Comparison of ENCODE assay signal across 1 cellular context in the genomic region with DNA sequence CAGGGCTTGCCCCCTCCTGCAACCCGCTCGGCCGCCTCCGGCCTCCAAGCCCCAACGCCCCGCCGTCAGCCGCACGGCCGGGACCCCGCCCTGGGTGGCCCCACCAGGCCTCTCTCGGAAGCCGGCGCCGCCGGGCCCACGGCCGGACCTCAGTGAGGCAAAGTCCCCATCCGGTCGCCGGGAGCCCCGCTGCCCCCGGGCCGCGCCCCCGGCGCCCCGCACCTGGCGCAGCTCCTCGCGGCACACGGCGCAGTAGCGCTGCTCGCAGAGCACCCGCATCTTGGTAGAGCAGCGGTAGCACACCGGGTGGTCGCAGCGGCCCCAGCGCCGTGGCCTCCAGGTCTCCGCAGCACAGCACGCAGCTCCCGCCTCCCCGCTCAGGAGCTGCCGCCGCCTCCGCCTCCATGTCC.
TF ChIP-seq lines count a peak whose summit lies in the region.

No MANE protein-coding gene starts in this region.

TF ChIP-seq in K562, 482 proteins besides CTCF, POLR2A, EP300 and RAD21 (continues in another document):
- TF ChIP-seq POLR2B (IDR thresholded peaks at IDR 0.05; ENCODE audit: low read depth, partially characterized antibody) = no peak
- no peak for TF ChIP-seq TEAD1 (CRISPR knock-in tag; IDR thresholded peaks at IDR 0.05)
- no peak for TF ChIP-seq HNRNPUL1 (IDR thresholded peaks at IDR 0.05; ENCODE audit: low read length)
- TF ChIP-seq, protein P1, sequence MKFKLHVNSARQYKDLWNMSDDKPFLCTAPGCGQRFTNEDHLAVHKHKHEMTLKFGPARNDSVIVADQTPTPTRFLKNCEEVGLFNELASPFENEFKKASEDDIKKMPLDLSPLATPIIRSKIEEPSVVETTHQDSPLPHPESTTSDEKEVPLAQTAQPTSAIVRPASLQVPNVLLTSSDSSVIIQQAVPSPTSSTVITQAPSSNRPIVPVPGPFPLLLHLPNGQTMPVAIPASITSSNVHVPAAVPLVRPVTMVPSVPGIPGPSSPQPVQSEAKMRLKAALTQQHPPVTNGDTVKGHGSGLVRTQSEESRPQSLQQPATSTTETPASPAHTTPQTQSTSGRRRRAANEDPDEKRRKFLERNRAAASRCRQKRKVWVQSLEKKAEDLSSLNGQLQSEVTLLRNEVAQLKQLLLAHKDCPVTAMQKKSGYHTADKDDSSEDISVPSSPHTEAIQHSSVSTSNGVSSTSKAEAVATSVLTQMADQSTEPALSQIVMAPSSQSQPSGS (CRISPR knock-in tag; IDR thresholded peaks at IDR 0.05) = no peak
- no peak for TF ChIP-seq CBX2 (IDR thresholded peaks at IDR 0.05; ENCODE audit: insufficient read depth, low read length, poor library complexity, severe bottlenecking)
- no peak for TF ChIP-seq GABPA (tag; conservative IDR thresholded peaks at IDR 0.05; ENCODE audit: low read depth)
- TF ChIP-seq RFX7 (CRISPR knock-in tag; IDR thresholded peaks at IDR 0.05) = no peak
- no peak for TF ChIP-seq ZNF232 (CRISPR knock-in tag; IDR thresholded peaks at IDR 0.05)
- TF ChIP-seq ZNF444 (CRISPR knock-in tag; IDR thresholded peaks at IDR 0.05) = no peak
- TF ChIP-seq DMBX1 (CRISPR knock-in tag; IDR thresholded peaks at IDR 0.05; ENCODE audit: borderline replicate concordance) = no peak
- no peak for TF ChIP-seq HMGN3 (IDR thresholded peaks at IDR 0.05; ENCODE audit: borderline replicate concordance, extremely low read depth, insufficient read length, low read depth, low read length)
- TF ChIP-seq, protein P2, sequence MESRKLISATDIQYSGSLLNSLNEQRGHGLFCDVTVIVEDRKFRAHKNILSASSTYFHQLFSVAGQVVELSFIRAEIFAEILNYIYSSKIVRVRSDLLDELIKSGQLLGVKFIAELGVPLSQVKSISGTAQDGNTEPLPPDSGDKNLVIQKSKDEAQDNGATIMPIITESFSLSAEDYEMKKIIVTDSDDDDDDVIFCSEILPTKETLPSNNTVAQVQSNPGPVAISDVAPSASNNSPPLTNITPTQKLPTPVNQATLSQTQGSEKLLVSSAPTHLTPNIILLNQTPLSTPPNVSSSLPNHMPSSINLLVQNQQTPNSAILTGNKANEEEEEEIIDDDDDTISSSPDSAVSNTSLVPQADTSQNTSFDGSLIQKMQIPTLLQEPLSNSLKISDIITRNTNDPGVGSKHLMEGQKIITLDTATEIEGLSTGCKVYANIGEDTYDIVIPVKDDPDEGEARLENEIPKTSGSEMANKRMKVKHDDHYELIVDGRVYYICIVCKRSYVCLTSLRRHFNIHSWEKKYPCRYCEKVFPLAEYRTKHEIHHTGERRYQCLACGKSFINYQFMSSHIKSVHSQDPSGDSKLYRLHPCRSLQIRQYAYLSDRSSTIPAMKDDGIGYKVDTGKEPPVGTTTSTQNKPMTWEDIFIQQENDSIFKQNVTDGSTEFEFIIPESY (CRISPR knock-in tag; IDR thresholded peaks at IDR 0.05) = no peak
- no peak for TF ChIP-seq POLR2H (tag; IDR thresholded peaks at IDR 0.05; ENCODE audit: low read depth)
- TF ChIP-seq, protein P3, sequence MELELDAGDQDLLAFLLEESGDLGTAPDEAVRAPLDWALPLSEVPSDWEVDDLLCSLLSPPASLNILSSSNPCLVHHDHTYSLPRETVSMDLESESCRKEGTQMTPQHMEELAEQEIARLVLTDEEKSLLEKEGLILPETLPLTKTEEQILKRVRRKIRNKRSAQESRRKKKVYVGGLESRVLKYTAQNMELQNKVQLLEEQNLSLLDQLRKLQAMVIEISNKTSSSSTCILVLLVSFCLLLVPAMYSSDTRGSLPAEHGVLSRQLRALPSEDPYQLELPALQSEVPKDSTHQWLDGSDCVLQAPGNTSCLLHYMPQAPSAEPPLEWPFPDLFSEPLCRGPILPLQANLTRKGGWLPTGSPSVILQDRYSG (tag; conservative IDR thresholded peaks at IDR 0.05; ENCODE audit: low read depth) = no peak
- TF ChIP-seq CSDE1 (IDR thresholded peaks at IDR 0.05) = no peak
- TF ChIP-seq TAF15 (IDR thresholded peaks at IDR 0.05; ENCODE audit: low read depth, low read length) = no peak
- TF ChIP-seq HNRNPLL (IDR thresholded peaks at IDR 0.05; ENCODE audit: low read depth, low read length, poor library complexity, severe bottlenecking) = peak; percentile 52
- no peak for TF ChIP-seq TBL1XR1 (IDR thresholded peaks at IDR 0.05; ENCODE audit: low read length in 2 of 2)
- TF ChIP-seq, protein P4, sequence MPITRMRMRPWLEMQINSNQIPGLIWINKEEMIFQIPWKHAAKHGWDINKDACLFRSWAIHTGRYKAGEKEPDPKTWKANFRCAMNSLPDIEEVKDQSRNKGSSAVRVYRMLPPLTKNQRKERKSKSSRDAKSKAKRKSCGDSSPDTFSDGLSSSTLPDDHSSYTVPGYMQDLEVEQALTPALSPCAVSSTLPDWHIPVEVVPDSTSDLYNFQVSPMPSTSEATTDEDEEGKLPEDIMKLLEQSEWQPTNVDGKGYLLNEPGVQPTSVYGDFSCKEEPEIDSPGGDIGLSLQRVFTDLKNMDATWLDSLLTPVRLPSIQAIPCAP (CRISPR knock-in tag; IDR thresholded peaks at IDR 0.05; ENCODE audit: borderline replicate concordance) = no peak
- no peak for TF ChIP-seq PRMT5 (CRISPR knock-in tag; IDR thresholded peaks at IDR 0.05)
- 0 out of 2 replicates have a peak, but pooled peaks have one; percentile 25 for TF ChIP-seq ZNF282 (CRISPR knock-in tag; IDR thresholded peaks at IDR 0.05)
- no peak for TF ChIP-seq MCM2 (IDR thresholded peaks at IDR 0.05; ENCODE audit: low read depth)
- TF ChIP-seq ZNF57 (CRISPR knock-in tag; IDR thresholded peaks at IDR 0.05) = no peak
- TF ChIP-seq DDX20 (tag; IDR thresholded peaks at IDR 0.05; ENCODE audit: low read depth) = no peak
- TF ChIP-seq THRAP3 (IDR thresholded peaks at IDR 0.05; ENCODE audit: borderline replicate concordance) = no peak
- no peak for TF ChIP-seq HDAC2 (IDR thresholded peaks at IDR 0.05)
- no peak for TF ChIP-seq ZNF584 (CRISPR knock-in tag; IDR thresholded peaks at IDR 0.05; ENCODE audit: low read depth)
- peak; percentile 45; the same call in 1 of the 2 replicates for TF ChIP-seq TGIF2 (CRISPR knock-in tag; IDR thresholded peaks at IDR 0.05)
- TF ChIP-seq, protein P5, sequence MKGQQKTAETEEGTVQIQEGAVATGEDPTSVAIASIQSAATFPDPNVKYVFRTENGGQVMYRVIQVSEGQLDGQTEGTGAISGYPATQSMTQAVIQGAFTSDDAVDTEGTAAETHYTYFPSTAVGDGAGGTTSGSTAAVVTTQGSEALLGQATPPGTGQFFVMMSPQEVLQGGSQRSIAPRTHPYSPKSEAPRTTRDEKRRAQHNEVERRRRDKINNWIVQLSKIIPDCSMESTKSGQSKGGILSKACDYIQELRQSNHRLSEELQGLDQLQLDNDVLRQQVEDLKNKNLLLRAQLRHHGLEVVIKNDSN (CRISPR knock-in tag; IDR thresholded peaks at IDR 0.05) = no peak
- TF ChIP-seq ZNF197 (CRISPR knock-in tag; IDR thresholded peaks at IDR 0.05; ENCODE audit: low read depth) = no peak
- TF ChIP-seq, protein P6, sequence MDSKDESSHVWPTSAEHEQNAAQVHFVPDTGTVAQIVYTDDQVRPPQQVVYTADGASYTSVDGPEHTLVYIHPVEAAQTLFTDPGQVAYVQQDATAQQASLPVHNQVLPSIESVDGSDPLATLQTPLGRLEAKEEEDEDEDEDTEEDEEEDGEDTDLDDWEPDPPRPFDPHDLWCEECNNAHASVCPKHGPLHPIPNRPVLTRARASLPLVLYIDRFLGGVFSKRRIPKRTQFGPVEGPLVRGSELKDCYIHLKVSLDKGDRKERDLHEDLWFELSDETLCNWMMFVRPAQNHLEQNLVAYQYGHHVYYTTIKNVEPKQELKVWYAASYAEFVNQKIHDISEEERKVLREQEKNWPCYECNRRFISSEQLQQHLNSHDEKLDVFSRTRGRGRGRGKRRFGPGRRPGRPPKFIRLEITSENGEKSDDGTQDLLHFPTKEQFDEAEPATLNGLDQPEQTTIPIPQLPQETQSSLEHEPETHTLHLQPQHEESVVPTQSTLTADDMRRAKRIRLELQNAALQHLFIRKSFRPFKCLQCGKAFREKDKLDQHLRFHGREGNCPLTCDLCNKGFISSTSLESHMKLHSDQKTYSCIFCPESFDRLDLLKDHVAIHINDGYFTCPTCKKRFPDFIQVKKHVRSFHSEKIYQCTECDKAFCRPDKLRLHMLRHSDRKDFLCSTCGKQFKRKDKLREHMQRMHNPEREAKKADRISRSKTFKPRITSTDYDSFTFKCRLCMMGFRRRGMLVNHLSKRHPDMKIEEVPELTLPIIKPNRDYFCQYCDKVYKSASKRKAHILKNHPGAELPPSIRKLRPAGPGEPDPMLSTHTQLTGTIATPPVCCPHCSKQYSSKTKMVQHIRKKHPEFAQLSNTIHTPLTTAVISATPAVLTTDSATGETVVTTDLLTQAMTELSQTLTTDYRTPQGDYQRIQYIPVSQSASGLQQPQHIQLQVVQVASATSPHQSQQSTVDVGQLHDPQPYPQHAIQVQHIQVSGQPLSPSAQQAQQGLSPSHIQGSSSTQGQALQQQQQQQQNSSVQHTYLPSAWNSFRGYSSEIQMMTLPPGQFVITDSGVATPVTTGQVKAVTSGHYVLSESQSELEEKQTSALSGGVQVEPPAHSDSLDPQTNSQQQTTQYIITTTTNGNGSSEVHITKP (IDR thresholded peaks at IDR 0.05; ENCODE audit: partially characterized antibody) = no peak
- TF ChIP-seq PHF8 (IDR thresholded peaks at IDR 0.05; ENCODE audit: borderline replicate concordance, low read length) = peak; percentile 67; the same call in 1 of the 2 replicates
- TF ChIP-seq KAT7 (CRISPR knock-in tag; IDR thresholded peaks at IDR 0.05; ENCODE audit: borderline replicate concordance) = 0 out of 2 replicates have a peak, but pooled peaks have one; percentile 34
- TF ChIP-seq, protein P7, sequence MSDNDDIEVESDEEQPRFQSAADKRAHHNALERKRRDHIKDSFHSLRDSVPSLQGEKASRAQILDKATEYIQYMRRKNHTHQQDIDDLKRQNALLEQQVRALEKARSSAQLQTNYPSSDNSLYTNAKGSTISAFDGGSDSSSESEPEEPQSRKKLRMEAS (CRISPR knock-in tag; IDR thresholded peaks at IDR 0.05) = no peak
- TF ChIP-seq, protein P8, sequence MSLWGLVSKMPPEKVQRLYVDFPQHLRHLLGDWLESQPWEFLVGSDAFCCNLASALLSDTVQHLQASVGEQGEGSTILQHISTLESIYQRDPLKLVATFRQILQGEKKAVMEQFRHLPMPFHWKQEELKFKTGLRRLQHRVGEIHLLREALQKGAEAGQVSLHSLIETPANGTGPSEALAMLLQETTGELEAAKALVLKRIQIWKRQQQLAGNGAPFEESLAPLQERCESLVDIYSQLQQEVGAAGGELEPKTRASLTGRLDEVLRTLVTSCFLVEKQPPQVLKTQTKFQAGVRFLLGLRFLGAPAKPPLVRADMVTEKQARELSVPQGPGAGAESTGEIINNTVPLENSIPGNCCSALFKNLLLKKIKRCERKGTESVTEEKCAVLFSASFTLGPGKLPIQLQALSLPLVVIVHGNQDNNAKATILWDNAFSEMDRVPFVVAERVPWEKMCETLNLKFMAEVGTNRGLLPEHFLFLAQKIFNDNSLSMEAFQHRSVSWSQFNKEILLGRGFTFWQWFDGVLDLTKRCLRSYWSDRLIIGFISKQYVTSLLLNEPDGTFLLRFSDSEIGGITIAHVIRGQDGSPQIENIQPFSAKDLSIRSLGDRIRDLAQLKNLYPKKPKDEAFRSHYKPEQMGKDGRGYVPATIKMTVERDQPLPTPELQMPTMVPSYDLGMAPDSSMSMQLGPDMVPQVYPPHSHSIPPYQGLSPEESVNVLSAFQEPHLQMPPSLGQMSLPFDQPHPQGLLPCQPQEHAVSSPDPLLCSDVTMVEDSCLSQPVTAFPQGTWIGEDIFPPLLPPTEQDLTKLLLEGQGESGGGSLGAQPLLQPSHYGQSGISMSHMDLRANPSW (CRISPR knock-in tag; IDR thresholded peaks at IDR 0.05) = no peak
- TF ChIP-seq, protein P9, sequence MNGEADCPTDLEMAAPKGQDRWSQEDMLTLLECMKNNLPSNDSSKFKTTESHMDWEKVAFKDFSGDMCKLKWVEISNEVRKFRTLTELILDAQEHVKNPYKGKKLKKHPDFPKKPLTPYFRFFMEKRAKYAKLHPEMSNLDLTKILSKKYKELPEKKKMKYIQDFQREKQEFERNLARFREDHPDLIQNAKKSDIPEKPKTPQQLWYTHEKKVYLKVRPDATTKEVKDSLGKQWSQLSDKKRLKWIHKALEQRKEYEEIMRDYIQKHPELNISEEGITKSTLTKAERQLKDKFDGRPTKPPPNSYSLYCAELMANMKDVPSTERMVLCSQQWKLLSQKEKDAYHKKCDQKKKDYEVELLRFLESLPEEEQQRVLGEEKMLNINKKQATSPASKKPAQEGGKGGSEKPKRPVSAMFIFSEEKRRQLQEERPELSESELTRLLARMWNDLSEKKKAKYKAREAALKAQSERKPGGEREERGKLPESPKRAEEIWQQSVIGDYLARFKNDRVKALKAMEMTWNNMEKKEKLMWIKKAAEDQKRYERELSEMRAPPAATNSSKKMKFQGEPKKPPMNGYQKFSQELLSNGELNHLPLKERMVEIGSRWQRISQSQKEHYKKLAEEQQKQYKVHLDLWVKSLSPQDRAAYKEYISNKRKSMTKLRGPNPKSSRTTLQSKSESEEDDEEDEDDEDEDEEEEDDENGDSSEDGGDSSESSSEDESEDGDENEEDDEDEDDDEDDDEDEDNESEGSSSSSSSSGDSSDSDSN (IDR thresholded peaks at IDR 0.05; ENCODE audit: borderline replicate concordance in 1 of 2, low read depth in 2 of 2, low read length in 2 of 2) = 0 out of 4 replicates have a peak, but pooled peaks of 1 of the 2 experiments have one; percentile 32
- TF ChIP-seq, protein P10, sequence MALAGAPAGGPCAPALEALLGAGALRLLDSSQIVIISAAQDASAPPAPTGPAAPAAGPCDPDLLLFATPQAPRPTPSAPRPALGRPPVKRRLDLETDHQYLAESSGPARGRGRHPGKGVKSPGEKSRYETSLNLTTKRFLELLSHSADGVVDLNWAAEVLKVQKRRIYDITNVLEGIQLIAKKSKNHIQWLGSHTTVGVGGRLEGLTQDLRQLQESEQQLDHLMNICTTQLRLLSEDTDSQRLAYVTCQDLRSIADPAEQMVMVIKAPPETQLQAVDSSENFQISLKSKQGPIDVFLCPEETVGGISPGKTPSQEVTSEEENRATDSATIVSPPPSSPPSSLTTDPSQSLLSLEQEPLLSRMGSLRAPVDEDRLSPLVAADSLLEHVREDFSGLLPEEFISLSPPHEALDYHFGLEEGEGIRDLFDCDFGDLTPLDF (CRISPR knock-in tag; IDR thresholded peaks at IDR 0.05) = no peak
- TF ChIP-seq, protein P11, sequence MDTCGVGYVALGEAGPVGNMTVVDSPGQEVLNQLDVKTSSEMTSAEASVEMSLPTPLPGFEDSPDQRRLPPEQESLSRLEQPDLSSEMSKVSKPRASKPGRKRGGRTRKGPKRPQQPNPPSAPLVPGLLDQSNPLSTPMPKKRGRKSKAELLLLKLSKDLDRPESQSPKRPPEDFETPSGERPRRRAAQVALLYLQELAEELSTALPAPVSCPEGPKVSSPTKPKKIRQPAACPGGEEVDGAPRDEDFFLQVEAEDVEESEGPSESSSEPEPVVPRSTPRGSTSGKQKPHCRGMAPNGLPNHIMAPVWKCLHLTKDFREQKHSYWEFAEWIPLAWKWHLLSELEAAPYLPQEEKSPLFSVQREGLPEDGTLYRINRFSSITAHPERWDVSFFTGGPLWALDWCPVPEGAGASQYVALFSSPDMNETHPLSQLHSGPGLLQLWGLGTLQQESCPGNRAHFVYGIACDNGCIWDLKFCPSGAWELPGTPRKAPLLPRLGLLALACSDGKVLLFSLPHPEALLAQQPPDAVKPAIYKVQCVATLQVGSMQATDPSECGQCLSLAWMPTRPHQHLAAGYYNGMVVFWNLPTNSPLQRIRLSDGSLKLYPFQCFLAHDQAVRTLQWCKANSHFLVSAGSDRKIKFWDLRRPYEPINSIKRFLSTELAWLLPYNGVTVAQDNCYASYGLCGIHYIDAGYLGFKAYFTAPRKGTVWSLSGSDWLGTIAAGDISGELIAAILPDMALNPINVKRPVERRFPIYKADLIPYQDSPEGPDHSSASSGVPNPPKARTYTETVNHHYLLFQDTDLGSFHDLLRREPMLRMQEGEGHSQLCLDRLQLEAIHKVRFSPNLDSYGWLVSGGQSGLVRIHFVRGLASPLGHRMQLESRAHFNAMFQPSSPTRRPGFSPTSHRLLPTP (IDR thresholded peaks at IDR 0.05; ENCODE audit: borderline replicate concordance, extremely low read depth, insufficient read length) = no peak
- TF ChIP-seq RBBP5 (IDR thresholded peaks at IDR 0.05; ENCODE audit: borderline replicate concordance, insufficient read depth, low read length, poor library complexity, severe bottlenecking) = peak; percentile 59
